In genomic region chr12:14365294-14366210, GRCh38 we compare ENCODE assay signal across 8 cellular contexts. TPM values are rescaled to one million over a fixed set of nuclear protein-coding genes. Genes with fewer than 3 reads are reported as not detected.
DNase-seq lines count a peak whose midpoint lies in the region; ATAC-seq and TF ChIP-seq lines count a peak whose summit lies in the region.

A gene with protein sequence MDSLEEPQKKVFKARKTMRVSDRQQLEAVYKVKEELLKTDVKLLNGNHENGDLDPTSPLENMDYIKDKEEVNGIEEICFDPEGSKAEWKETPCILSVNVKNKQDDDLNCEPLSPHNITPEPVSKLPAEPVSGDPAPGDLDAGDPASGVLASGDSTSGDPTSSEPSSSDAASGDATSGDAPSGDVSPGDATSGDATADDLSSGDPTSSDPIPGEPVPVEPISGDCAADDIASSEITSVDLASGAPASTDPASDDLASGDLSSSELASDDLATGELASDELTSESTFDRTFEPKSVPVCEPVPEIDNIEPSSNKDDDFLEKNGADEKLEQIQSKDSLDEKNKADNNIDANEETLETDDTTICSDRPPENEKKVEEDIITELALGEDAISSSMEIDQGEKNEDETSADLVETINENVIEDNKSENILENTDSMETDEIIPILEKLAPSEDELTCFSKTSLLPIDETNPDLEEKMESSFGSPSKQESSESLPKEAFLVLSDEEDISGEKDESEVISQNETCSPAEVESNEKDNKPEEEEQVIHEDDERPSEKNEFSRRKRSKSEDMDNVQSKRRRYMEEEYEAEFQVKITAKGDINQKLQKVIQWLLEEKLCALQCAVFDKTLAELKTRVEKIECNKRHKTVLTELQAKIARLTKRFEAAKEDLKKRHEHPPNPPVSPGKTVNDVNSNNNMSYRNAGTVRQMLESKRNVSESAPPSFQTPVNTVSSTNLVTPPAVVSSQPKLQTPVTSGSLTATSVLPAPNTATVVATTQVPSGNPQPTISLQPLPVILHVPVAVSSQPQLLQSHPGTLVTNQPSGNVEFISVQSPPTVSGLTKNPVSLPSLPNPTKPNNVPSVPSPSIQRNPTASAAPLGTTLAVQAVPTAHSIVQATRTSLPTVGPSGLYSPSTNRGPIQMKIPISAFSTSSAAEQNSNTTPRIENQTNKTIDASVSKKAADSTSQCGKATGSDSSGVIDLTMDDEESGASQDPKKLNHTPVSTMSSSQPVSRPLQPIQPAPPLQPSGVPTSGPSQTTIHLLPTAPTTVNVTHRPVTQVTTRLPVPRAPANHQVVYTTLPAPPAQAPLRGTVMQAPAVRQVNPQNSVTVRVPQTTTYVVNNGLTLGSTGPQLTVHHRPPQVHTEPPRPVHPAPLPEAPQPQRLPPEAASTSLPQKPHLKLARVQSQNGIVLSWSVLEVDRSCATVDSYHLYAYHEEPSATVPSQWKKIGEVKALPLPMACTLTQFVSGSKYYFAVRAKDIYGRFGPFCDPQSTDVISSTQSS (plus strand): TSS chr12:14365682. CDS start chr12:14423916, 58,234 bp downstream.

- dilution Hi-C loops in IMR-90 (cut with HindIII; ENCODE audit: low sequenced_read_pairs, unreplicated experiment) = no loop called here

- H3K36me3 ChIP-seq in IMR-90 (ENCODE audit: control insufficient read depth, insufficient read depth, low read length) (peaks cover 3% of the 10 kb centered on the region; the same call in 1 of the 2 replicates), PC-9 (ENCODE audit: low read depth) (no peaks in the 10 kb centered on the region), muscle layer of colon (ENCODE audit: insufficient read depth, low read length) (no peaks in the 10 kb centered on the region)

- H2BK5ac ChIP-seq in IMR-90 (ENCODE audit: low read depth, low read length, poor library complexity, severe bottlenecking) = peak within 1 kb of the TSS; percentile 85

- H4K20me1 ChIP-seq in IMR-90 (ENCODE audit: insufficient read depth, low read length) = no peaks in the 10 kb centered on the region
- H4K20me1 ChIP-seq in PC-9 (ENCODE audit: insufficient read depth) = no peaks in the 10 kb centered on the region

- peak within 1 kb of the TSS; percentile 83 for H4K91ac ChIP-seq in IMR-90 (ENCODE audit: insufficient read depth, low read depth, low read length)

- H2BK120ac ChIP-seq in IMR-90 (ENCODE audit: low read depth, low read length) = peak within 1 kb of the TSS; percentile 65

- H3K4me2 ChIP-seq in IMR-90 (ENCODE audit: low read depth, low read length) (peak within 1 kb of the TSS; percentile 95), PC-9 (peak within 1 kb of the TSS; percentile 94)

- no peak within 1 kb of the TSS for H2BK20ac ChIP-seq in IMR-90 (ENCODE audit: low read depth, low read length)

- ATAC-seq in GM21526 (IDR thresholded peaks at IDR 0.05; ENCODE audit: low FRiP score, unreplicated experiment) (peak; percentile 64), IMR-90 (ENCODE audit: low read depth) (peak; percentile 99), esophagus mucosa (peak; percentile 98)

- no peaks in the 10 kb centered on the region for H3K27me3 ChIP-seq in IMR-90 (ENCODE audit: control insufficient read depth, insufficient read depth, low read length)
- no peaks in the 10 kb centered on the region for H3K27me3 ChIP-seq in PC-9 (ENCODE audit: insufficient read depth, low read depth)
- H3K27me3 ChIP-seq in muscle layer of colon (ENCODE audit: control insufficient read depth in 1 of 2, insufficient read depth in 2 of 2, low read length in 2 of 2) = no peaks in the 10 kb centered on the region

- intact Hi-C loops in IMR-90 (cut with micrococcal nuclease) (loop anchor here (1.0 to 5.0 kb wide), 7 partner anchors 19 to 252 kb away; no protein-coding TSS in a partner anchor), PC-9 (cut with micrococcal nuclease; ENCODE audit: unreplicated experiment) (loop anchor here (1.0 to 5.0 kb wide), 7 partner anchors 52 to 407 kb away; partner anchors contain the start of gene PLBD1)

- peak; percentile 74 for TF ChIP-seq POLR2A in IMR-90 (IDR thresholded peaks at IDR 0.05; ENCODE audit: low read depth, low read length)

- no peaks in the 10 kb centered on the region for H3K9me3 ChIP-seq in IMR-90 (ENCODE audit: control insufficient read depth, insufficient read depth, low read length)
- no peaks in the 10 kb centered on the region; the same call in 1 of the 2 replicates for H3K9me3 ChIP-seq in PC-9 (ENCODE audit: insufficient read depth, low read depth)
- H3K9me3 ChIP-seq in muscle layer of colon (ENCODE audit: low read length) = no peaks in the 10 kb centered on the region

- H2AK5ac ChIP-seq in IMR-90 (ENCODE audit: low read depth, low read length) = no peak within 1 kb of the TSS

- TF ChIP-seq RAD21 in IMR-90 (IDR thresholded peaks at IDR 0.05; ENCODE audit: low read length) = no peak

- peak within 1 kb of the TSS; percentile 95 for H2AFZ ChIP-seq in IMR-90 (replicated peaks; ENCODE audit: low read length, poor library complexity)
- peak within 1 kb of the TSS; percentile 88 for H2AFZ ChIP-seq in PC-9

- peak within 1 kb of the TSS; percentile 7 to 90; a peak in 3 of 4 replicates for H4K8ac ChIP-seq in IMR-90 (ENCODE audit: low read depth in 2 of 2, low read length in 2 of 2)

- CTCF ChIA-PET in IMR-90 (lab: Yijun Ruan, JAX) = interaction anchor here (0.8 to 1.4 kb wide), 9 partner anchors 11 to 351 kb away, joined by 3 to 8 read pairs (median 4); no protein-coding TSS in a partner anchor
- CTCF ChIA-PET in PC-9 (lab: Charles Lee) = interaction anchor here (0.6 to 1.4 kb wide), 8 partner anchors 41 to 180 kb away, joined by 3 to 13 read pairs (median 4); no protein-coding TSS in a partner anchor

- H3K56ac ChIP-seq in IMR-90 (ENCODE audit: extremely low read depth, insufficient read depth, low read length) = peak within 1 kb of the TSS; percentile 80

- H3K9ac ChIP-seq in IMR-90 (ENCODE audit: low read depth, low read length) (peak within 1 kb of the TSS; percentile 84), muscle layer of colon (ENCODE audit: low read length) (no peak within 1 kb of the TSS)

- no TSS peak for BruUV-seq in IMR-90 (replicated peaks; lab: Mats Ljungman, UMichigan)
- BruUV-seq in PC-9 (replicated peaks; lab: Mats Ljungman, UMichigan) = TSS peak; percentile 53

- WGBS in IMR-90 (ENCODE audit: extremely low coverage in 2 of 2, insufficient read length in 1 of 2), 2 experiments = 0% methylated on average over 9 of the region's 55 CpGs; no CpG with 5 or more reads in 1 of the 2 experiments

- TF ChIP-seq CTCF in IMR-90 (conservative IDR thresholded peaks at IDR 0.05; ENCODE audit: low read depth, low read length) = peak; percentile 35
- no peak; the same call in 1 of the 2 replicates for TF ChIP-seq CTCF in PC-9 (conservative IDR thresholded peaks at IDR 0.05)

- peaks cover 0 to 9% of the 10 kb centered on the region in 2 experiments; a peak in 2 of 4 replicates for H3K79me1 ChIP-seq in IMR-90 (ENCODE audit: low read depth in 1 of 2, low read length in 2 of 2)

- peak within 1 kb of the TSS; percentile 53 for H3K18ac ChIP-seq in IMR-90 (ENCODE audit: low read depth, low read length)

- peak within 1 kb of the TSS; percentile 72 for H3K4ac ChIP-seq in IMR-90 (ENCODE audit: low read depth, low read length)

- DNase-seq in DMS114 treated with DMSO at 0.1 percent for 48 hours (lab: John Stamatoyannopoulos, UW; ENCODE audit: unreplicated experiment) (peak; percentile 97), IMR-90 (peak; percentile 96), PC-9 (peak; percentile 94 to 95)
- DNase-seq in activated T-cell treated with anti-CD3 and anti-CD28 coated beads, Interleukin-2, amount 50 U/mL, for 48 hours = peak; percentile 95 to 96
- DNase-seq in stimulated activated CD8-positive, alpha-beta memory T cell treated with anti-CD3 and anti-CD28 coated beads, Interleukin-7, amount 100 ng/mL, for 24 hours (ENCODE audit: low read depth) = peak; percentile 91

- H3K23ac ChIP-seq in IMR-90 (ENCODE audit: low read depth, low read length) = peak within 1 kb of the TSS; percentile 82; the same call in 1 of the 2 replicates

- H3K9me2 ChIP-seq in PC-9 (ENCODE audit: insufficient read depth) = no peaks in the 10 kb centered on the region

- H3K4me3 ChIP-seq in IMR-90 (ENCODE audit: insufficient read depth, low read depth, low read length) (peak within 1 kb of the TSS; percentile 75), PC-9 (peak within 1 kb of the TSS; percentile 90), muscle layer of colon (ENCODE audit: low read depth in 1 of 2, low read length in 2 of 2) (peak within 1 kb of the TSS; percentile 61 to 66)

- peaks cover 17% of the 10 kb centered on the region for H3F3A ChIP-seq in PC-9 (ENCODE audit: insufficient read depth, low read depth)

- H3K4me1 ChIP-seq in IMR-90 (ENCODE audit: control insufficient read depth, insufficient read depth, low read length) (no peaks in the 10 kb centered on the region; the same call in 1 of the 2 replicates), PC-9 (replicated peaks; ENCODE audit: insufficient read depth) (peaks cover 23% of the 10 kb centered on the region), muscle layer of colon (ENCODE audit: insufficient read depth, low read length) (no peaks in the 10 kb centered on the region)

- POLR2A ChIA-PET in IMR-90 (lab: Charles Lee; ENCODE audit: unreplicated experiment) = interaction anchor here (0.6 kb wide), 1 partner anchor 102 kb away, joined by 4 read pairs; no protein-coding TSS in a partner anchor
- POLR2A ChIA-PET in PC-9 (lab: Charles Lee; ENCODE audit: unreplicated experiment) = interaction anchor here (0.5 to 1.4 kb wide), 21 partner anchors 20 to 600 kb away, joined by 3 to 11 read pairs (median 5); partner anchors contain the start of gene PLBD1

- peak within 1 kb of the TSS; percentile 77; the same call in 1 of the 2 replicates for H4K5ac ChIP-seq in IMR-90 (ENCODE audit: low read depth, low read length)

- peak within 1 kb of the TSS; percentile 75 for H2AK9ac ChIP-seq in IMR-90 (replicated peaks; ENCODE audit: low read depth, low read length, poor library complexity)

- H3K9me1 ChIP-seq in IMR-90 (ENCODE audit: insufficient read depth, low read length) = 0 out of 2 replicates have a peak, but pooled peaks cover 2% of the 10 kb centered on the region

- H3K27ac ChIP-seq in IMR-90 (ENCODE audit: insufficient read depth, low read length) (peak within 1 kb of the TSS; percentile 88), PC-9 (peak within 1 kb of the TSS; percentile 89), muscle layer of colon (ENCODE audit: low read depth, low read length) (peak within 1 kb of the TSS; percentile 79)

- H2BK15ac ChIP-seq in IMR-90 (ENCODE audit: low read depth, low read length) = peak within 1 kb of the TSS; percentile 46; the same call in 1 of the 3 replicates

- H3K79me2 ChIP-seq in PC-9 (ENCODE audit: low read depth) = peaks cover 46% of the 10 kb centered on the region

- in situ Hi-C loops in IMR-90 (cut with MboI; ENCODE audit: low sequenced_read_pairs) = loop anchor here (10.0 kb wide), 1 partner anchor 101 kb away; no protein-coding TSS in a partner anchor

- peak within 1 kb of the TSS; percentile 91 for H3K14ac ChIP-seq in IMR-90 (replicated peaks; ENCODE audit: low read depth, low read length)

TF ChIP-seq in IMR-90, 13 proteins besides CTCF, POLR2A, EP300 and RAD21 (continues in another document):
- TF ChIP-seq CHD1 (IDR thresholded peaks at IDR 0.05; ENCODE audit: low read depth, low read length) = peak; percentile 18; the same call in 1 of the 2 replicates

RNA-seq across cellular contexts. Expression of the gene that starts here (rescaled TPM):
- total RNA-seq in IMR-90 (2012; rRNA removed) (22.8 and 30.6 TPM in 2 replicates), PC-9 (2021) (72.2 and 94.7 TPM in 2 replicates), esophagus mucosa (55.0 TPM)
- 8.5 and 9.4 TPM in 2 replicates for polyA plus RNA-seq in IMR-90 (2012; rRNA removed)
- polyA plus RNA-seq in IMR-90 (2012; cell fraction: cytosol; rRNA removed) = 2.5 and 2.8 TPM in 2 replicates
- polyA plus RNA-seq in IMR-90 (2012; cell fraction: nucleus; rRNA removed; ENCODE audit: low replicate concordance) = 5.6 and 9.8 TPM in 2 replicates

Comparison
In these comparisons a context has a peak if more than half of its experiments do, and no peak if none do; other contexts are left out.
1. Peak in every context shown above with its lines: DNase-seq, ATAC-seq, H3K4me3 ChIP-seq and H3K27ac ChIP-seq.